In the genomic region with DNA sequence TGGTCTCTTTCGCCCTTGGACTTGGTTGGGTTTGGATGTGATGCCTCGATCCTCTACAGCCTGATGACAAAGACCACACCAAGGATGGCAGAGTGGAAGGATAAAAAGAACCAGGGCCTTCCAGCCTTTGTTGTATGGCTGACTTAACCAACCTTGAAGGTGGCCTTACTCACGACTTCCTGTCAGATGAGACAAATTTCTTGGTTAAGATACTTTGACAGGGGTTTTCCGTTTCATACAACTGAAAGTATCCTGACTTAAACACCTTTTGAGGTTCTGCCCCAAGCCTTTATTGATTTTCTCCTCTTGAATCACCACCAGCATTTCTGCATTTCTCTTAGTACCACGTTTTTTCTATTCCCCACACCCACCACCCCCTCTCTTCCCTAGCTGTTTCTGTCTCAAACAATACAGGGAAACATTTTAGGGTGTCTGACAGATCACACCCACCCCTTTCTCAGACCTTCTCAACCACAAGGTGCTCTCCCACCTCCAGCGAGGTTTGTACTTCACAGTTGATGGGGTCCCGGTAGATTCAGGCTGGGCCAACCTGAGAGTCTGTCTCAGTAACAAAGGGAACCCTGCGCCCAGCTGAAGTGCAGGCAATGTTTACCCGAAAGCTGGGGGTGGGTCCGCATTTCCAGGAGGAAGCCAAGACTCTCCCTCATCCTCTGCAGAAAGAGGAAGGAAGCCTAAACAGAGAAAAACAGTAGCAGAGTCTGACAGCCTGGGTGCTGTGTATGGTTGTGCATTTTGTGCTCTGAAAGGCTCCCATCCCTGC, we compare ENCODE assay signal across 8 cellular contexts. TPM values are rescaled to one million over a fixed set of nuclear protein-coding genes. Genes with fewer than 3 reads are reported as not detected.
DNase-seq lines count a peak whose midpoint lies in the region; ATAC-seq, FAIRE-seq and TF ChIP-seq lines count a peak whose summit lies in the region.

No MANE protein-coding gene starts in this region.

- H3K4me1 ChIP-seq in kidney (ENCODE audit: control insufficient read depth in 1 of 2, insufficient read depth in 1 of 2, low read depth in 1 of 2, low read length in 2 of 2), result peaks cover 0 to 4% of the 10 kb centered on the region in 2 donors
- H3K4me1 ChIP-seq in BE2C, result no peaks in the 10 kb centered on the region

- no peaks in the 10 kb centered on the region for H3K9me2 ChIP-seq in SU-DHL-6 (replicated peaks; ENCODE audit: insufficient read depth, low read length)

- H3K27ac Mint-ChIP-seq in activated naive CD8-positive, alpha-beta T cell treated with anti-CD3 and anti-CD28 coated beads, Interleukin-2, amount 10 ng/mL, durations not matched to agents 7 days and 5 days, result peak overlapping the region; percentile 94

- peak overlapping the region; percentile 75 for H3K4me3 Mint-ChIP-seq in activated naive CD8-positive, alpha-beta T cell treated with anti-CD3 and anti-CD28 coated beads, Interleukin-2, amount 10 ng/mL, durations not matched to agents 7 days and 5 days

- no peaks in the 10 kb centered on the region for H3K79me2 ChIP-seq in SU-DHL-6 (ENCODE audit: insufficient read depth, low read length)

- TF ChIP-seq CTCF in SU-DHL-6 (IDR thresholded peaks at IDR 0.05; ENCODE audit: insufficient read depth, low read length, poor library complexity, severe bottlenecking) (no peak), kidney (IDR thresholded peaks at IDR 0.05; ENCODE audit: borderline replicate concordance, extremely low read depth, insufficient read depth) (no peak), BE2C (IDR thresholded peaks at IDR 0.05; ENCODE audit: low read depth, low read length) (no peak)

- H3K9me3 Mint-ChIP-seq in activated naive CD8-positive, alpha-beta T cell treated with anti-CD3 and anti-CD28 coated beads, Interleukin-2, amount 10 ng/mL, durations not matched to agents 7 days and 5 days, result peaks cover 7% of the 10 kb centered on the region

- no peaks in the 10 kb centered on the region for H3K27me3 ChIP-seq in SU-DHL-6 (ENCODE audit: low read length)
- H3K27me3 ChIP-seq in BE2C, result peaks cover 39% of the 10 kb centered on the region

- H3K9ac ChIP-seq in SU-DHL-6 (ENCODE audit: low read length) (no peak overlapping the region), kidney (ENCODE audit: low read length in 2 of 2) (no peak overlapping the region)

- DNase-seq in activated naive CD8-positive, alpha-beta T cell treated with anti-CD3 and anti-CD28 coated beads, Interleukin-2, amount 10 ng/mL, durations not matched to agents 7 days and 5 days, result peak; percentile 60
- peak; percentile 21 to 41 (median 31) for DNase-seq in stimulated activated CD4-positive, alpha-beta T cell treated with anti-CD3 and anti-CD28 coated beads, TNF-alpha, amount 100 ng/mL, for 1 hour (ENCODE audit: low read depth in 3 of 3, low spot score in 1 of 3)
- no peak for DNase-seq in kidney
- no peak for DNase-seq in NCI-H2081 (lab: John Stamatoyannopoulos, UW)
- DNase-seq in BE2C, result no peak

- intact Hi-C loops in kidney (cut with DNase I), result no loop called here

- no peaks in the 10 kb centered on the region for H4K20me1 ChIP-seq in SU-DHL-6 (ENCODE audit: low read depth, low read length)

- no peaks in the 10 kb centered on the region for H3K27me3 Mint-ChIP-seq in activated naive CD8-positive, alpha-beta T cell treated with anti-CD3 and anti-CD28 coated beads, Interleukin-2, amount 10 ng/mL, durations not matched to agents 7 days and 5 days

- no peak overlapping the region for H2AFZ ChIP-seq in SU-DHL-6 (ENCODE audit: low read depth, low read length, severe bottlenecking)

- peaks cover 12% of the 10 kb centered on the region for H3K36me3 Mint-ChIP-seq in activated naive CD8-positive, alpha-beta T cell treated with anti-CD3 and anti-CD28 coated beads, Interleukin-2, amount 10 ng/mL, durations not matched to agents 7 days and 5 days

- H3K4me3 ChIP-seq in SU-DHL-6 (ENCODE audit: insufficient read depth, low read length, poor library complexity, severe bottlenecking) (no peak overlapping the region), kidney (ENCODE audit: low read length in 2 of 2) (no peak overlapping the region), BE2C (ENCODE audit: low read depth, low read length) (no peak overlapping the region)

- H3F3A ChIP-seq in SU-DHL-6 (ENCODE audit: insufficient read depth), result no peaks in the 10 kb centered on the region

- H3K27ac ChIP-seq in SU-DHL-6 (ENCODE audit: low read depth, low read length) (peak overlapping the region; percentile 37; the same call in 1 of the 2 replicates), kidney (ENCODE audit: low read depth in 2 of 2, low read length in 2 of 2) (no peak overlapping the region)

- POLR2A ChIA-PET in activated naive CD8-positive, alpha-beta T cell treated with anti-CD3 and anti-CD28 coated beads, Interleukin-2, amount 10 ng/mL, durations not matched to agents 7 days and 5 days (lab: Charles Lee), result interaction anchor here (1.0 to 1.4 kb wide), 3 partner anchors 8 to 332 kb away, joined by 3 read pairs; a partner anchor contains a TSS

- peak; percentile 74 for ATAC-seq in GM18511 (IDR thresholded peaks at IDR 0.05; ENCODE audit: unreplicated experiment)
- peak; percentile 68 for ATAC-seq in HG02798 (IDR thresholded peaks at IDR 0.05; ENCODE audit: poor library complexity, unreplicated experiment)
- ATAC-seq in activated naive CD8-positive, alpha-beta T cell treated with anti-CD3 and anti-CD28 coated beads, Interleukin-2, amount 10 ng/mL, durations not matched to agents 7 days and 5 days (ENCODE audit: low read depth), result peak; percentile 70

- peaks cover 46% of the 10 kb centered on the region for H3K4me1 Mint-ChIP-seq in activated naive CD8-positive, alpha-beta T cell treated with anti-CD3 and anti-CD28 coated beads, Interleukin-2, amount 10 ng/mL, durations not matched to agents 7 days and 5 days

- H3K9me3 ChIP-seq in SU-DHL-6 (ENCODE audit: insufficient read depth, low read length) (no peaks in the 10 kb centered on the region), kidney (ENCODE audit: control insufficient read depth in 1 of 2, low read length in 2 of 2) (no peaks in the 10 kb centered on the region), BE2C (no peaks in the 10 kb centered on the region)

- FAIRE-seq in kidney (lab: Jason Lieb, UNC), result no peak

- no peaks in the 10 kb centered on the region for H3K36me3 ChIP-seq in SU-DHL-6 (ENCODE audit: low read length)
- H3K36me3 ChIP-seq in kidney (ENCODE audit: control insufficient read depth in 1 of 2, insufficient read depth in 2 of 2, low read length in 2 of 2), result no peaks in the 10 kb centered on the region
- no peaks in the 10 kb centered on the region for H3K36me3 ChIP-seq in BE2C

- peak overlapping the region; percentile 29 for H3K4me2 ChIP-seq in SU-DHL-6 (ENCODE audit: low read depth, low read length, poor library complexity, severe bottlenecking)

RNA-seq across cellular contexts. Expression of a gene that starts 5.0 kb away (rescaled TPM):
- total RNA-seq in activated naive CD8-positive, alpha-beta T cell treated with anti-CD3 and anti-CD28 coated beads, Interleukin-2, amount 10 ng/mL, durations not matched to agents 7 days and 5 days, result 10 to 100 TPM; 19.8 to 21.4 TPM
- 6.8 TPM for total RNA-seq in kidney
- polyA plus RNA-seq in kidney (ENCODE audit: insufficient read depth, low read depth, low replicate concordance), result 13.8 TPM
- polyA plus RNA-seq in BE2C (2012; ENCODE audit: insufficient read depth, insufficient read length, low read depth), result 12.2 TPM

Comparison
In these comparisons a context has a peak if more than half of its experiments do, and no peak if none do; other contexts are left out.
1. DNase-seq: peak in activated naive CD8-positive, alpha-beta T cell treated with anti-CD3 and anti-CD28 coated beads, Interleukin-2, amount 10 ng/mL, durations not matched to agents 7 days and 5 days (single experiment) and stimulated activated CD4-positive, alpha-beta T cell treated with anti-CD3 and anti-CD28 coated beads, TNF-alpha, amount 100 ng/mL, for 1 hour (3 of 3); none in kidney (single experiment), NCI-H2081 (0 of 2) and BE2C (single experiment).
2. Peak in every context shown above with its lines, with median percentiles within 50 percentile points of each other: ATAC-seq.